15 cellular contexts compared by ENCODE assay signal in the genomic region with DNA sequence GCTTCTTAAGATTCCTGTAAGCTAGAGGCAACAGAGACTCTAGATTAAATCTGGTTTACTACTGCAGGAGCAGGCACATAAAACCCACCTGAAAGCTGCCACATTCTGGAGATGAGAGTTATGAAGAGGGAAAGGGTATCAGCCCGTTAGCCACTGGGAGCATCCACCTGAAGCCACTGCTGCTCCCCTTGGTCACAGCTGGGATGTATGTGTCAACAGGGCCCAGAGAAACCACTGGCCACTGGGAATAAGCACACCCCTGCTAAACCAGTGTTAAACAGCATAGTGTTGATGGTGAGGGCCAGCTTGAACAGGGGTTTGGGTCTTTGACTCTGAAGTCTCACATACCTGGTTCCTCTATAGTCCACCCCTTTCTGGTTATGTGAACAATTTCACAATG. TPM values are rescaled to one million over a fixed set of nuclear protein-coding genes. Genes with fewer than 3 reads are reported as not detected.
DNase-seq lines count a peak whose midpoint lies in the region.
"Had no signal": no experiment of that assay in that cellular context is flagged by ENCODE, and none has a peak within 500 bp of the region (broad histone marks: within the 10 kb centered on the region; RNA-seq: fewer than 3 reads in every experiment).

No MANE protein-coding gene starts in this region.

- no peak overlapping the region for H4K12ac ChIP-seq in trophoblast cell (ENCODE audit: low read depth, low read length)

- no CpG with 5 or more reads among the region's 1 CpG for WGBS in trophoblast cell (ENCODE audit: extremely low coverage, insufficient coverage, insufficient read length)

- H3K79me2 ChIP-seq in trophoblast cell (ENCODE audit: control insufficient read depth, insufficient read depth, low read length, poor library complexity), result peaks cover 6% of the 10 kb centered on the region

- H2BK12ac ChIP-seq in trophoblast cell (ENCODE audit: low read length), result no peak overlapping the region

- H3K4ac ChIP-seq in trophoblast cell (ENCODE audit: low read depth, low read length), result peak overlapping the region; percentile 23

- no peak overlapping the region for H3K18ac ChIP-seq in trophoblast cell (ENCODE audit: low read length)

- no peak overlapping the region for H2AK5ac ChIP-seq in trophoblast cell (ENCODE audit: low read length)

- H2BK120ac ChIP-seq in trophoblast cell (ENCODE audit: insufficient read depth, low read length, poor library complexity), result no peak overlapping the region

- no peak overlapping the region for H3K4me3 ChIP-seq in trophoblast cell (ENCODE audit: low read depth, low read length)
- H3K4me3 ChIP-seq: A549, GM23248, HAP-1 had no signal

- no peak overlapping the region for H3K4me2 ChIP-seq in trophoblast cell (ENCODE audit: low read length)
- H3K4me2 ChIP-seq: A549 had no signal

- H4K91ac ChIP-seq in trophoblast cell (ENCODE audit: low read depth, low read length), result no peak overlapping the region

- no peak overlapping the region for H4K8ac ChIP-seq in trophoblast cell (ENCODE audit: low read depth, low read length)

- no peak overlapping the region for H2BK5ac ChIP-seq in trophoblast cell (ENCODE audit: low read depth, low read length, poor library complexity)

- no peak overlapping the region for H3K23ac ChIP-seq in trophoblast cell (ENCODE audit: low read length)

- peaks cover 14% of the 10 kb centered on the region in 2 experiments for H3K4me1 ChIP-seq in trophoblast cell (ENCODE audit: control insufficient read depth in 1 of 2, insufficient read depth in 2 of 2, low read length in 2 of 2)
- H3K4me1 ChIP-seq: A549, HAP-1 had no signal

- H3K9ac ChIP-seq in trophoblast cell (ENCODE audit: low read length), result no peak overlapping the region
- H3K9ac ChIP-seq: GM23248 had no signal

- H3K27me3 ChIP-seq in trophoblast cell (ENCODE audit: insufficient read depth, low read length), result no peaks in the 10 kb centered on the region

- H3K79me1 ChIP-seq in trophoblast cell (ENCODE audit: low read length), result no peaks in the 10 kb centered on the region

- H2AFZ ChIP-seq in trophoblast cell (ENCODE audit: insufficient read depth, low read length, poor library complexity), result no peak overlapping the region
- H2AFZ ChIP-seq: GM23248 had no signal

- H3K36me3 ChIP-seq in trophoblast cell (ENCODE audit: control insufficient read depth in 1 of 2, insufficient read depth in 2 of 2, low read length in 2 of 2), result peaks cover 21 to 38% of the 10 kb centered on the region in 2 experiments
- H3K36me3 ChIP-seq: HAP-1 had no signal

- H3K9me3 ChIP-seq in trophoblast cell (ENCODE audit: insufficient read depth, low read depth, low read length), result peaks cover 4% of the 10 kb centered on the region
- H3K9me3 ChIP-seq: A549, HAP-1 had no signal

- peak; percentile 28 for DNase-seq in activated CD8-positive, alpha-beta memory T cell treated with anti-CD3 and anti-CD28 coated beads for 24 hours
- no peak for DNase-seq in activated CD8-positive, alpha-beta memory T cell treated with anti-CD3 and anti-CD28 coated beads, Interleukin-2, amount 50 U/mL, for 48 hours
- peak; percentile 4 for DNase-seq in D341Med (ENCODE audit: low spot score)
- peak; percentile 4 for DNase-seq in iPS-NIHi7 (ENCODE audit: extremely low spot score)
- DNase-seq in trophoblast cell, result peak in 1 of 2 donors; percentile 10
- no peak for DNase-seq in HCEC 1CT
- no peak for DNase-seq in cortex of kidney (lab: John Stamatoyannopoulos, UW)
- DNase-seq in cerebellar nuclear complex (lab: John Stamatoyannopoulos, UW), result no peak
- DNase-seq: AML-193; CD8-positive, alpha-beta memory T cell; COR-L47; GM23248 had no signal

- no peak overlapping the region for H3K27ac ChIP-seq in trophoblast cell (ENCODE audit: low read depth, low read length)
- H3K27ac ChIP-seq: 22Rv1, A549, GM23248 had no signal

- no peak overlapping the region for H3K14ac ChIP-seq in trophoblast cell (ENCODE audit: low read length)

RNA-seq across cellular contexts. Expression of a gene that starts 10.9 kb away (rescaled TPM):
- polyA plus RNA-seq in trophoblast cell (2013), result 416 and 421 TPM in 2 replicates
- polyA plus RNA-seq: CD8-positive, alpha-beta memory T cell had no signal

Comparison
In these comparisons a context has a peak if more than half of its experiments do, and no peak if none do; other contexts are left out.
1. DNase-seq: peak in activated CD8-positive, alpha-beta memory T cell treated with anti-CD3 and anti-CD28 coated beads for 24 hours (single experiment), D341Med (single experiment) and iPS-NIHi7 (single experiment); none in activated CD8-positive, alpha-beta memory T cell treated with anti-CD3 and anti-CD28 coated beads, Interleukin-2, amount 50 U/mL, for 48 hours (single experiment), HCEC 1CT (single experiment), cortex of kidney (single experiment) and cerebellar nuclear complex (0 of 2).